Comparison of ENCODE assay signal across 11 cellular contexts in the genomic region with DNA sequence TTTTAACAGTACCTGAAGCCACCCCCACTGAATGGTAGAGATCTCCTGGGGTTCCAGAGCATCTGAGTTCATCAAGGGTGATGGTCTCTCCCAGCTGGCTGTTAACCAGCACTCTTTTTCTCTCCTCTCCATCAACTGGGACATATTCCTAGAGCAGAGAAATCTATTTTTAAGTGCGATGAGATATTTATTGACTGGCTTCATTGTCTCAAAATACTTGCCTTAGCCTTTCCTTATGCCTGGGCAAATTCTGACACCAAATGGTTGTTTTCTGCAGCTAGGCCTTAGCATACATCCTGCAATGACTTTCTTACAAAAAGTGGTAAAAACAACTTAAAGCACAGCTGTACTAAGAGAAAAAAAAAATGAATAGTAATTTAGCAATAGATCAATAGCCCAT. TPM values are rescaled to one million over a fixed set of nuclear protein-coding genes. Genes with fewer than 3 reads are reported as not detected.
"Had no signal": no experiment of that assay in that cellular context is flagged by ENCODE, and none has a peak within 500 bp of the region (broad histone marks: within the 10 kb centered on the region; RNA-seq: fewer than 3 reads in every experiment).

No MANE protein-coding gene starts in this region.

- DNase-seq: GM23248, GOT3, H7, H9, HCEC 1CT, HFFc6 had no signal

- H3K36me3 ChIP-seq: HAP-1 had no signal

- H3K9me3 ChIP-seq: HAP-1 had no signal

- ATAC-seq: GM23338, HCT116 had no signal

- H3K27ac ChIP-seq: GM23248 had no signal

- H3K9ac ChIP-seq: GM23248 had no signal

- H2AFZ ChIP-seq: GM23248, GM23338 had no signal

- H3K4me3 ChIP-seq: GM23248, GM23338, HAP-1 had no signal

- H3K4me2 ChIP-seq: GM23338 had no signal

- H3K4me1 ChIP-seq: HAP-1 had no signal

- FAIRE-seq: H1, H54 had no signal

RNA-seq across cellular contexts. Expression of gene NOSTRIN, which starts 19.6 kb away (rescaled TPM):
- total RNA-seq: GM23338, H1, H7, H9, HFFc6 had no signal
- polyA plus RNA-seq: H1 had no signal
